Comparison of ENCODE assay signal across 8 cellular contexts in the genomic region with DNA sequence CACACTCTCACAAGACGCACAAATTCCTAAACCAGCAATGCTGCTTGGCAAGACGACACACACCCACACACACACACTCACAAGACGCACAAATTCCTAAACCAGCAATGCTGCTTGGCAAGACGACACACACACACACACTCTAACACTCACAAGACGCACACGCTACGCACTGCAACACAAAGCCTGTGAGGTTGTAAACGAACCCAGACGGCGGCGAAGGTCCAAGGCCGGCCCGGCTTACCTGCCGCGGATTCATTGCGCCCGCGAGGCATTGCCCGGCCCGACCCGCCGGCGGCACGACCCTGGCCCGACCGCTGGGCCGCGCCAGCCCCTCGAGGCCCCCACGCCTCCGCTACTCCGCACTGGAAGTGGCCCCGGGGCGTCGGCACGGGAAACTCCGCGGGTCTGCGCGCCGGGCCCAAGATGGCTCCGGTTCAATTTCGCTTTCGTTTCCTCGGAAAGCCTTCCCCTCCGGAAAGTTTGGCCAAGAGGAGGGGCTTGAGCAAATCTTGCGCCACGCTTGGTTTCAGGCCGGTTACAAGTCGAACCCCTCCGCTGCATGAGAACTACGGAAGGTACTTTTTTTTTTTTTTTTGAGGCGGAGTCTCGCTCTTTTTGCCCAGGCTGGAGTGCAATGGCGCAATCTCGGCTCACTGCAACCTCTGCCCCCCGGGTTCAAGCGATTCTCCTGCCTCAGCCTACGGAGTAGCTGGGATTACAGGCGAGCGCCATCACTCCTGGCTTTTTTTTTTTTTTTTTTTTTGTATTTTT. TPM values are rescaled to one million over a fixed set of nuclear protein-coding genes. Genes with fewer than 3 reads are reported as not detected.
DNase-seq lines count a peak whose midpoint lies in the region; ATAC-seq and TF ChIP-seq lines count a peak whose summit lies in the region.

A gene with protein sequence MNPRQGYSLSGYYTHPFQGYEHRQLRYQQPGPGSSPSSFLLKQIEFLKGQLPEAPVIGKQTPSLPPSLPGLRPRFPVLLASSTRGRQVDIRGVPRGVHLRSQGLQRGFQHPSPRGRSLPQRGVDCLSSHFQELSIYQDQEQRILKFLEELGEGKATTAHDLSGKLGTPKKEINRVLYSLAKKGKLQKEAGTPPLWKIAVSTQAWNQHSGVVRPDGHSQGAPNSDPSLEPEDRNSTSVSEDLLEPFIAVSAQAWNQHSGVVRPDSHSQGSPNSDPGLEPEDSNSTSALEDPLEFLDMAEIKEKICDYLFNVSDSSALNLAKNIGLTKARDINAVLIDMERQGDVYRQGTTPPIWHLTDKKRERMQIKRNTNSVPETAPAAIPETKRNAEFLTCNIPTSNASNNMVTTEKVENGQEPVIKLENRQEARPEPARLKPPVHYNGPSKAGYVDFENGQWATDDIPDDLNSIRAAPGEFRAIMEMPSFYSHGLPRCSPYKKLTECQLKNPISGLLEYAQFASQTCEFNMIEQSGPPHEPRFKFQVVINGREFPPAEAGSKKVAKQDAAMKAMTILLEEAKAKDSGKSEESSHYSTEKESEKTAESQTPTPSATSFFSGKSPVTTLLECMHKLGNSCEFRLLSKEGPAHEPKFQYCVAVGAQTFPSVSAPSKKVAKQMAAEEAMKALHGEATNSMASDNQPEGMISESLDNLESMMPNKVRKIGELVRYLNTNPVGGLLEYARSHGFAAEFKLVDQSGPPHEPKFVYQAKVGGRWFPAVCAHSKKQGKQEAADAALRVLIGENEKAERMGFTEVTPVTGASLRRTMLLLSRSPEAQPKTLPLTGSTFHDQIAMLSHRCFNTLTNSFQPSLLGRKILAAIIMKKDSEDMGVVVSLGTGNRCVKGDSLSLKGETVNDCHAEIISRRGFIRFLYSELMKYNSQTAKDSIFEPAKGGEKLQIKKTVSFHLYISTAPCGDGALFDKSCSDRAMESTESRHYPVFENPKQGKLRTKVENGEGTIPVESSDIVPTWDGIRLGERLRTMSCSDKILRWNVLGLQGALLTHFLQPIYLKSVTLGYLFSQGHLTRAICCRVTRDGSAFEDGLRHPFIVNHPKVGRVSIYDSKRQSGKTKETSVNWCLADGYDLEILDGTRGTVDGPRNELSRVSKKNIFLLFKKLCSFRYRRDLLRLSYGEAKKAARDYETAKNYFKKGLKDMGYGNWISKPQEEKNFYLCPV (minus strand): TSS at position 439 of the 774 bp plus-strand sequence. CDS start 180 bp downstream, at position 259.

- ATAC-seq in GM18873 (IDR thresholded peaks at IDR 0.05; ENCODE audit: low FRiP score, unreplicated experiment) (peak; percentile 70), HG03175 (IDR thresholded peaks at IDR 0.05; ENCODE audit: unreplicated experiment) (peak; percentile 76)

- no peaks in the 10 kb centered on the region for H3K27me3 ChIP-seq in AG04450 (ENCODE audit: control insufficient read depth, insufficient read depth, low read length)

- DNase-seq in AG04450 (ENCODE audit: low read depth, low spot score) (peak; percentile 96), NCI-H446 (lab: John Stamatoyannopoulos, UW) (peak; percentile 49 to 82), left kidney (ENCODE audit: low read depth, low spot score) (peak; percentile 97)
- peak; percentile 91 to 92 for DNase-seq in activated CD4-positive, alpha-beta T cell treated with anti-CD3 and anti-CD28 coated beads for 4 hours
- DNase-seq in stimulated activated CD4-positive, alpha-beta T cell treated with anti-CD3 and anti-CD28 coated beads, Interleukin-1b, Interleukin-23, amount 100 ng/mL, for 48 hours: peak; percentile 93

- CTCF ChIA-PET in AG04450 (lab: Charles Lee): interaction anchor here (0.7 to 1.3 kb wide), 3 partner anchors 48 to 277 kb away, joined by 4 to 6 read pairs (median 4); no protein-coding TSS in a partner anchor

- no peaks in the 10 kb centered on the region for H3K9me3 ChIP-seq in AG04450 (ENCODE audit: control insufficient read depth, insufficient read depth, low read length)

- H3K27ac ChIP-seq in AG04450 (ENCODE audit: low read depth, low read length) (peak within 1 kb of the TSS; percentile 90), cingulate gyrus (ENCODE audit: low read depth, low read length) (peak within 1 kb of the TSS; percentile 88)

- POLR2A ChIA-PET in AG04450 (lab: Yijun Ruan, JAX): interaction anchor here (0.7 to 2.4 kb wide), 7 partner anchors 17 to 1063 kb away, joined by 4 to 11 read pairs (median 7); no protein-coding TSS in a partner anchor

- no peak for TF ChIP-seq CTCF in AG04450 (IDR thresholded peaks at IDR 0.05; ENCODE audit: low read depth, low read length)

- H3K4me3 ChIP-seq in AG04450 (ENCODE audit: low read depth, low read length): peak within 1 kb of the TSS; percentile 93

RNA-seq across cellular contexts. Expression of the gene that starts here (rescaled TPM):
- polyA plus RNA-seq in AG04450 (2011; rRNA removed): 159 and 203 TPM in 2 replicates
- 327 and 358 TPM in 2 replicates for polyA minus RNA-seq in AG04450 (2011; rRNA and poly(A)+ RNA removed)

Comparison
In these comparisons a context has a peak if more than half of its experiments do, and no peak if none do; other contexts are left out.
1. Peak in every context shown above with its lines: DNase-seq, ATAC-seq, H3K4me3 ChIP-seq and H3K27ac ChIP-seq.